In genomic region chr10:79250259-79250658, GRCh38 we compare ENCODE assay signal across 8 cellular contexts.
DNase-seq lines count a peak whose midpoint lies in the region; ATAC-seq and TF ChIP-seq lines count a peak whose summit lies in the region.

No MANE protein-coding gene starts in this region.

- H3K4me3 Mint-ChIP-seq in T-helper 2 cell treated with Interferon-gamma antibody and Interleukin-4, amounts not matched to agents 5 μg/mL and 100 μg/mL, for 36 hours: peak overlapping the region; percentile 38
- peak overlapping the region; percentile 79 for H3K4me3 Mint-ChIP-seq in natural killer cell treated with Interleukin-12 subunit alpha and Interleukin-12 subunit beta and Interleukin-15 and Interleukin-18, amount 100 ng/mL, for 72 hours

- no peaks in the 10 kb centered on the region for H3K9me2 ChIP-seq in hepatocyte (replicated peaks; ENCODE audit: insufficient read depth)

- no peaks in the 10 kb centered on the region for H3K36me3 ChIP-seq in hepatocyte (replicated peaks; ENCODE audit: insufficient read depth, low read depth)

- H3K27ac Mint-ChIP-seq in T-helper 2 cell treated with Interferon-gamma antibody and Interleukin-4, amounts not matched to agents 5 μg/mL and 100 μg/mL, for 36 hours: no peak overlapping the region
- H3K27ac Mint-ChIP-seq in natural killer cell treated with Interleukin-12 subunit alpha and Interleukin-12 subunit beta and Interleukin-15 and Interleukin-18, amount 100 ng/mL, for 72 hours: peak overlapping the region; percentile 75 to 84

- ATAC-seq in GM18505 (IDR thresholded peaks at IDR 0.05; ENCODE audit: unreplicated experiment) (peak; percentile 22), HG02884 (IDR thresholded peaks at IDR 0.05; ENCODE audit: unreplicated experiment) (peak; percentile 34), GM21723 (IDR thresholded peaks at IDR 0.05; ENCODE audit: unreplicated experiment) (no peak)
- peak; percentile 40 to 41 for ATAC-seq in natural killer cell treated with Interleukin-12 subunit alpha and Interleukin-12 subunit beta and Interleukin-15 and Interleukin-18, amount 100 ng/mL, for 72 hours

- H3K9me3 ChIP-seq in hepatocyte (ENCODE audit: low read depth): no peaks in the 10 kb centered on the region

- H3K4me2 ChIP-seq in hepatocyte: no peak overlapping the region

- peak; percentile 48 for TF ChIP-seq POLR2A in GM18505 (IDR thresholded peaks at IDR 0.05; ENCODE audit: borderline replicate concordance, extremely low read depth, insufficient read depth, insufficient read length)

- H3K36me3 Mint-ChIP-seq in T-helper 2 cell treated with Interferon-gamma antibody and Interleukin-4, amounts not matched to agents 5 μg/mL and 100 μg/mL, for 36 hours (ENCODE audit: low read depth): no peaks in the 10 kb centered on the region
- no peaks in the 10 kb centered on the region for H3K36me3 Mint-ChIP-seq in natural killer cell treated with Interleukin-12 subunit alpha and Interleukin-12 subunit beta and Interleukin-15 and Interleukin-18, amount 100 ng/mL, for 72 hours

- peaks cover 8% of the 10 kb centered on the region for H3K4me1 ChIP-seq in hepatocyte (ENCODE audit: insufficient read depth)

- H4K20me1 ChIP-seq in hepatocyte (ENCODE audit: insufficient read depth, poor library complexity, severe bottlenecking): peaks cover 95% of the 10 kb centered on the region

- TF ChIP-seq CTCF in hepatocyte (IDR thresholded peaks at IDR 0.05; ENCODE audit: poor library complexity): no peak

- H3K79me2 ChIP-seq in hepatocyte: peaks cover 91% of the 10 kb centered on the region

- WGBS in hepatocyte (ENCODE audit: low lambda C conversion rate, missing lambda C conversion rate): 98% methylated on average over 5 of the region's 5 CpGs

- no peak for DNase-seq in T-helper 2 cell treated with Interferon-gamma antibody and Interleukin-4, amounts not matched to agents 5 μg/mL and 100 μg/mL, for 36 hours (ENCODE audit: low spot score)
- DNase-seq in natural killer cell treated with Interleukin-12 subunit alpha and Interleukin-12 subunit beta and Interleukin-15 and Interleukin-18, amount 100 ng/mL, for 72 hours (ENCODE audit: low spot score): no peak
- no peak for DNase-seq in NCI-H1105 (lab: John Stamatoyannopoulos, UW)
- no peak for DNase-seq in hepatocyte (ENCODE audit: low spot score)
- DNase-seq in kidney tubule cell (ENCODE audit: low spot score): no peak

- no peak overlapping the region for H2AFZ ChIP-seq in hepatocyte

- H3K4me1 Mint-ChIP-seq in T-helper 2 cell treated with Interferon-gamma antibody and Interleukin-4, amounts not matched to agents 5 μg/mL and 100 μg/mL, for 36 hours (ENCODE audit: low read depth): peaks cover 42% of the 10 kb centered on the region
- H3K4me1 Mint-ChIP-seq in natural killer cell treated with Interleukin-12 subunit alpha and Interleukin-12 subunit beta and Interleukin-15 and Interleukin-18, amount 100 ng/mL, for 72 hours (ENCODE audit: low read depth in 2 of 2): peaks cover 49 to 70% of the 10 kb centered on the region in 2 donors

- no peaks in the 10 kb centered on the region for H3K27me3 Mint-ChIP-seq in T-helper 2 cell treated with Interferon-gamma antibody and Interleukin-4, amounts not matched to agents 5 μg/mL and 100 μg/mL, for 36 hours (ENCODE audit: low read depth)
- H3K27me3 Mint-ChIP-seq in natural killer cell treated with Interleukin-12 subunit alpha and Interleukin-12 subunit beta and Interleukin-15 and Interleukin-18, amount 100 ng/mL, for 72 hours: no peaks in the 10 kb centered on the region

- no peak overlapping the region for H3K27ac ChIP-seq in hepatocyte

- no peaks in the 10 kb centered on the region for H3K27me3 ChIP-seq in hepatocyte

- H3K4me3 ChIP-seq in hepatocyte: no peak overlapping the region

- no peaks in the 10 kb centered on the region for H3K9me3 Mint-ChIP-seq in T-helper 2 cell treated with Interferon-gamma antibody and Interleukin-4, amounts not matched to agents 5 μg/mL and 100 μg/mL, for 36 hours
- H3K9me3 Mint-ChIP-seq in natural killer cell treated with Interleukin-12 subunit alpha and Interleukin-12 subunit beta and Interleukin-15 and Interleukin-18, amount 100 ng/mL, for 72 hours: no peaks in the 10 kb centered on the region
